Comparison of ENCODE assay signal across 1 cellular context in genomic region chr5:61331407-61332368, GRCh38.
TF ChIP-seq lines count a peak whose summit lies in the region.

Gene ZSWIM6 (plus strand): TSS chr5:61332258. CDS start chr5:61332273, 15 bp downstream.

TF ChIP-seq in SK-N-SH, 30 proteins besides CTCF, POLR2A, EP300 and RAD21 (continued from another document):
- TF ChIP-seq PBX3 (IDR thresholded peaks at IDR 0.05) (no peak; the same call in 1 of the 2 replicates), POLR2AphosphoS5 (IDR thresholded peaks at IDR 0.05; ENCODE audit: low read depth, low read length) (peak; percentile 97), RXRA (IDR thresholded peaks at IDR 0.05; ENCODE audit: borderline replicate concordance, low read depth) (peak; percentile 25; the same call in 1 of the 2 replicates), EZH2phosphoT487 (IDR thresholded peaks at IDR 0.05; ENCODE audit: borderline replicate concordance, low read depth) (no peak), MXI1 (IDR thresholded peaks at IDR 0.05; ENCODE audit: low read depth, low read length) (peak; percentile 65; the same call in 1 of the 2 replicates), SIN3A (IDR thresholded peaks at IDR 0.05; ENCODE audit: borderline replicate concordance, low read depth, low read length) (peak; percentile 78), GABPA (IDR thresholded peaks at IDR 0.05; ENCODE audit: low read depth) (peak; percentile 74), IRF3 (IDR thresholded peaks at IDR 0.05; ENCODE audit: low read depth, low read length) (no peak), MEF2A (IDR thresholded peaks at IDR 0.05; ENCODE audit: borderline replicate concordance, low read depth) (no peak), RCOR1 (IDR thresholded peaks at IDR 0.05; ENCODE audit: low read length) (peak; percentile 80), YY1 (IDR thresholded peaks at IDR 0.05; ENCODE audit: low read depth) (peak; percentile 74), USF2 (IDR thresholded peaks at IDR 0.05; ENCODE audit: borderline replicate concordance, low read depth, low read length) (no peak), FOXM1 (IDR thresholded peaks at IDR 0.05; ENCODE audit: low read depth) (no peak), ELF1 (IDR thresholded peaks at IDR 0.05) (peak; percentile 97), SMC3 (IDR thresholded peaks at IDR 0.05; ENCODE audit: low read depth, low read length) (peak; percentile 39), TAF1 (IDR thresholded peaks at IDR 0.05; ENCODE audit: borderline replicate concordance, low read depth, low read length) (peak; percentile 100), USF1 (IDR thresholded peaks at IDR 0.05; ENCODE audit: borderline replicate concordance, low read depth) (0 out of 2 replicates have a peak, but pooled peaks have one; percentile 24)
